Comparison of ENCODE assay signal across 21 cellular contexts in the genomic region with DNA sequence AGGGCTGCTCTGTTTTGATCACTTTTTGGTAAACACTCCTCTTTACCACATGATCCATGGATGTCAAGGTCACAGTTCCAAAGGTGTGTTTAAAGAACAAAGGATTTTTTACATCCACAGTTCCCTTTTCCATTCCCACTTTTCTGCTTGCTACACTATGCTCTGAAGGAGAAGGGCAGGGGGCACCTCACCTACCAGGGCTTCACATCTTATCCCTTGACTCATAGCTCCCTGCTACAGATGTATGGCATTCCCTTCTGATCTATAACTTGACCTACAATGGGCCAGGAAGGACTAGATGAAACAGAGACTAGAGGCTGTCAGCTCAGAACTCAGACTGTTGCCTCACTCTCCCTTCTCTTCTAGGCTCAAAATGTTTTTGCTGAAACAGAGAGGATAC.
A peak's percentile ranks its signal among the peaks of the same experiment; 100 is the strongest.
DNase-seq lines count a peak whose midpoint lies in the region; ATAC-seq and TF ChIP-seq lines count a peak whose summit lies in the region.
"Had no signal": no experiment of that assay in that cellular context is flagged by ENCODE, and none has a peak within 500 bp of the region (broad histone marks: within the 10 kb centered on the region; RNA-seq: fewer than 3 reads in every experiment).

No MANE protein-coding gene starts in this region.

- no peaks in the 10 kb centered on the region for H4K20me1 ChIP-seq in IMR-90 (ENCODE audit: insufficient read depth, low read length)

- peaks cover 15% of the 10 kb centered on the region for H3K4me1 Mint-ChIP-seq in activated CD4-positive, alpha-beta T cell treated with anti-CD3 and anti-CD28 coated beads for 36 hours
- H3K4me1 Mint-ChIP-seq in activated CD4-positive, alpha-beta T cell treated with anti-CD3 and anti-CD28 coated beads, Interleukin-2, amount 10 ng/mL, durations not matched to agents 7 days and 5 days: peaks cover 25% of the 10 kb centered on the region
- H3K4me1 Mint-ChIP-seq in glutamatergic neuron (ENCODE audit: low read depth, unreplicated experiment): peaks cover 12% of the 10 kb centered on the region

- H3K14ac ChIP-seq in IMR-90 (replicated peaks; ENCODE audit: low read depth, low read length): peak overlapping the region; percentile 5; the same call in 1 of the 2 replicates

- no peaks in the 10 kb centered on the region for H3K36me3 ChIP-seq in IMR-90 (ENCODE audit: control insufficient read depth, insufficient read depth, low read length)
- H3K36me3 ChIP-seq: sigmoid colon, uterus had no signal

- H4K8ac ChIP-seq in IMR-90 (ENCODE audit: low read depth in 2 of 2, low read length in 2 of 2): peak overlapping the region in 1 of 2 experiments; percentile 51; a peak in 2 of 4 replicates

- H3K9me3 ChIP-seq in IMR-90 (ENCODE audit: control insufficient read depth, insufficient read depth, low read length): no peaks in the 10 kb centered on the region
- H3K9me3 ChIP-seq: sigmoid colon, uterus had no signal

- H2AK5ac ChIP-seq in IMR-90 (ENCODE audit: low read depth, low read length): peak overlapping the region; percentile 73; the same call in 1 of the 2 replicates

- intact Hi-C loops in activated CD4-positive, alpha-beta T cell treated with anti-CD3 and anti-CD28 coated beads for 36 hours (cut with DNase I, micrococcal nuclease): no loop called here
- intact Hi-C loops in IMR-90 (cut with micrococcal nuclease): no loop called here

- H3K27ac ChIP-seq in IMR-90 (ENCODE audit: insufficient read depth, low read length): peak overlapping the region; percentile 26; the same call in 1 of the 2 replicates
- H3K27ac ChIP-seq: 22Rv1, sigmoid colon, uterus had no signal

- no peak overlapping the region for H3K4me2 ChIP-seq in IMR-90 (ENCODE audit: low read depth, low read length)

- no peaks in the 10 kb centered on the region for H3K79me1 ChIP-seq in IMR-90 (ENCODE audit: low read depth in 1 of 2, low read length in 2 of 2)

- H4K5ac ChIP-seq in IMR-90 (ENCODE audit: low read depth, low read length): no peak overlapping the region

- no peak for TF ChIP-seq POLR2A in IMR-90 (IDR thresholded peaks at IDR 0.05; ENCODE audit: low read depth, low read length)

- no peak overlapping the region for H2BK15ac ChIP-seq in IMR-90 (ENCODE audit: low read depth, low read length)

- no peak for TF ChIP-seq CTCF in IMR-90 (conservative IDR thresholded peaks at IDR 0.05; ENCODE audit: low read depth, low read length)
- TF ChIP-seq CTCF in glutamatergic neuron (IDR thresholded peaks at IDR 0.05; ENCODE audit: partially characterized antibody, unreplicated experiment): no peak

- no peak overlapping the region for H2AFZ ChIP-seq in IMR-90 (replicated peaks; ENCODE audit: low read length, poor library complexity)

- no peaks in the 10 kb centered on the region for H3K27me3 ChIP-seq in IMR-90 (ENCODE audit: control insufficient read depth, insufficient read depth, low read length)
- H3K27me3 ChIP-seq: sigmoid colon had no signal

- H4K91ac ChIP-seq in IMR-90 (ENCODE audit: insufficient read depth, low read depth, low read length): peak overlapping the region; percentile 7; the same call in 1 of the 2 replicates

- in situ Hi-C loops in IMR-90 (cut with MboI; ENCODE audit: low sequenced_read_pairs): no loop called here

- H3K4me3 Mint-ChIP-seq in activated CD4-positive, alpha-beta T cell treated with anti-CD3 and anti-CD28 coated beads for 36 hours: no peak overlapping the region
- no peak overlapping the region for H3K4me3 Mint-ChIP-seq in activated CD4-positive, alpha-beta T cell treated with anti-CD3 and anti-CD28 coated beads, Interleukin-2, amount 10 ng/mL, durations not matched to agents 7 days and 5 days
- H3K4me3 Mint-ChIP-seq in glutamatergic neuron (ENCODE audit: unreplicated experiment): no peak overlapping the region
- H3K4me3 Mint-ChIP-seq: mesothelial cell of epicardium, nephron had no signal

- H3K23ac ChIP-seq in IMR-90 (ENCODE audit: low read depth, low read length): peak overlapping the region; percentile 45; the same call in 1 of the 2 replicates

- dilution Hi-C loops in IMR-90 (cut with HindIII; ENCODE audit: low sequenced_read_pairs, unreplicated experiment): no loop called here

- H3K4me3 ChIP-seq in IMR-90 (ENCODE audit: insufficient read depth, low read depth, low read length): no peak overlapping the region
- H3K4me3 ChIP-seq: sigmoid colon, uterus had no signal

- no peak overlapping the region for H2AK9ac ChIP-seq in IMR-90 (replicated peaks; ENCODE audit: low read depth, low read length, poor library complexity)

- CTCF ChIA-PET in activated CD4-positive, alpha-beta T cell treated with anti-CD3 and anti-CD28 coated beads for 36 hours (lab: Charles Lee): interaction anchor here (0.6 kb wide), 1 partner anchor 247 kb away, joined by 3 read pairs; no protein-coding TSS in a partner anchor
- CTCF ChIA-PET in activated CD4-positive, alpha-beta T cell treated with anti-CD3 and anti-CD28 coated beads, Interleukin-2, amount 10 ng/mL, durations not matched to agents 7 days and 5 days (lab: Charles Lee): interaction anchor here (1.2 kb wide), 1 partner anchor 244 kb away, joined by 4 read pairs; no protein-coding TSS in a partner anchor
- CTCF ChIA-PET in IMR-90 (lab: Yijun Ruan, JAX): no interaction called here

- no peak overlapping the region for H3K27ac Mint-ChIP-seq in activated CD4-positive, alpha-beta T cell treated with anti-CD3 and anti-CD28 coated beads for 36 hours
- H3K27ac Mint-ChIP-seq in activated CD4-positive, alpha-beta T cell treated with anti-CD3 and anti-CD28 coated beads, Interleukin-2, amount 10 ng/mL, durations not matched to agents 7 days and 5 days: no peak overlapping the region
- peak overlapping the region; percentile 75 for H3K27ac Mint-ChIP-seq in glutamatergic neuron (ENCODE audit: unreplicated experiment)
- H3K27ac Mint-ChIP-seq: mesothelial cell of epicardium had no signal

- H2BK120ac ChIP-seq in IMR-90 (ENCODE audit: low read depth, low read length): peak overlapping the region; percentile 76

- no peak overlapping the region for H3K56ac ChIP-seq in IMR-90 (ENCODE audit: extremely low read depth, insufficient read depth, low read length)

- H3K27me3 Mint-ChIP-seq in activated CD4-positive, alpha-beta T cell treated with anti-CD3 and anti-CD28 coated beads for 36 hours: peaks cover 24% of the 10 kb centered on the region
- peaks cover 38% of the 10 kb centered on the region for H3K27me3 Mint-ChIP-seq in activated CD4-positive, alpha-beta T cell treated with anti-CD3 and anti-CD28 coated beads, Interleukin-2, amount 10 ng/mL, durations not matched to agents 7 days and 5 days
- H3K27me3 Mint-ChIP-seq in glutamatergic neuron (ENCODE audit: unreplicated experiment): no peaks in the 10 kb centered on the region

- H3K9ac ChIP-seq in IMR-90 (ENCODE audit: low read depth, low read length): no peak overlapping the region

- H3K36me3 Mint-ChIP-seq in activated CD4-positive, alpha-beta T cell treated with anti-CD3 and anti-CD28 coated beads for 36 hours (ENCODE audit: low read depth): no peaks in the 10 kb centered on the region
- no peaks in the 10 kb centered on the region for H3K36me3 Mint-ChIP-seq in activated CD4-positive, alpha-beta T cell treated with anti-CD3 and anti-CD28 coated beads, Interleukin-2, amount 10 ng/mL, durations not matched to agents 7 days and 5 days (ENCODE audit: low read depth)
- no peaks in the 10 kb centered on the region for H3K36me3 Mint-ChIP-seq in glutamatergic neuron (ENCODE audit: unreplicated experiment)
- H3K36me3 Mint-ChIP-seq: CD8-positive, alpha-beta memory T cell; mesothelial cell of epicardium had no signal

- H3K9me3 Mint-ChIP-seq in activated CD4-positive, alpha-beta T cell treated with anti-CD3 and anti-CD28 coated beads for 36 hours (ENCODE audit: low read depth): no peaks in the 10 kb centered on the region
- H3K9me3 Mint-ChIP-seq in activated CD4-positive, alpha-beta T cell treated with anti-CD3 and anti-CD28 coated beads, Interleukin-2, amount 10 ng/mL, durations not matched to agents 7 days and 5 days: no peaks in the 10 kb centered on the region
- H3K9me3 Mint-ChIP-seq in glutamatergic neuron (ENCODE audit: unreplicated experiment): no peaks in the 10 kb centered on the region
- H3K9me3 Mint-ChIP-seq: CD8-positive, alpha-beta memory T cell; nephron had no signal

- H3K18ac ChIP-seq in IMR-90 (ENCODE audit: low read depth, low read length): peak overlapping the region; percentile 10; the same call in 1 of the 2 replicates

- no peaks in the 10 kb centered on the region; the same call in 1 of the 2 replicates for H3K9me1 ChIP-seq in IMR-90 (ENCODE audit: insufficient read depth, low read length)

- peak overlapping the region; percentile 47 for H2BK5ac ChIP-seq in IMR-90 (ENCODE audit: low read depth, low read length, poor library complexity, severe bottlenecking)

- POLR2A ChIA-PET in activated CD4-positive, alpha-beta T cell treated with anti-CD3 and anti-CD28 coated beads for 36 hours (lab: Charles Lee): no interaction called here
- POLR2A ChIA-PET in activated CD4-positive, alpha-beta T cell treated with anti-CD3 and anti-CD28 coated beads, Interleukin-2, amount 10 ng/mL, durations not matched to agents 7 days and 5 days (lab: Charles Lee): no interaction called here
- POLR2A ChIA-PET in IMR-90 (lab: Charles Lee; ENCODE audit: unreplicated experiment): no interaction called here

- BruUV-seq in IMR-90 (replicated peaks; lab: Mats Ljungman, UMichigan): no TSS peak

- ATAC-seq in activated CD4-positive, alpha-beta T cell treated with anti-CD3 and anti-CD28 coated beads for 36 hours: peak; percentile 53
- ATAC-seq in GM19463 (IDR thresholded peaks at IDR 0.05; ENCODE audit: unreplicated experiment): peak; percentile 27
- ATAC-seq in IMR-90 (ENCODE audit: low read depth): no peak
- ATAC-seq: left cardiac atrium had no signal

- H3K4ac ChIP-seq in IMR-90 (ENCODE audit: low read depth, low read length): peak overlapping the region; percentile 77

- H3K4me1 ChIP-seq in IMR-90 (ENCODE audit: control insufficient read depth, insufficient read depth, low read length): peaks cover 5% of the 10 kb centered on the region
- H3K4me1 ChIP-seq: uterus had no signal

- no peak for DNase-seq in activated CD4-positive, alpha-beta T cell treated with anti-CD3 and anti-CD28 coated beads for 36 hours
- DNase-seq in activated CD4-positive, alpha-beta T cell treated with anti-CD3 and anti-CD28 coated beads, Interleukin-2, amount 10 ng/mL, durations not matched to agents 7 days and 5 days: no peak
- DNase-seq in IMR-90 (no peak), glutamatergic neuron (no peak), UCSD-AML1 (lab: John Stamatoyannopoulos, UW; ENCODE audit: unreplicated experiment) (no peak), hepatic stellate cell (ENCODE audit: low spot score) (no peak)
- no peak for DNase-seq in effector CD8-positive, alpha-beta T cell (lab: John Stamatoyannopoulos, UW)
- DNase-seq: AML-193; anterior cingulate cortex; CD8-positive, alpha-beta memory T cell; effector memory CD4-positive, alpha-beta T cell; left cardiac atrium; NCI-H1092 treated with DMSO at 0.1 percent for 48 hours; NCI-H2171; NCI-H526; sigmoid colon; uterus had no signal

- H2BK20ac ChIP-seq in IMR-90 (ENCODE audit: low read depth, low read length): peak overlapping the region; percentile 61

- no peak for TF ChIP-seq RAD21 in IMR-90 (IDR thresholded peaks at IDR 0.05; ENCODE audit: low read length)

TF ChIP-seq in IMR-90, 13 proteins besides CTCF, POLR2A, EP300 and RAD21 (continues in another document):
- TF ChIP-seq CHD1 (IDR thresholded peaks at IDR 0.05; ENCODE audit: low read depth, low read length) (no peak), MXI1 (IDR thresholded peaks at IDR 0.05; ENCODE audit: borderline replicate concordance, low read depth, low read length) (no peak)
